Comparison of ENCODE assay signal across 15 cellular contexts in genomic region chr15:38190501-38190900, GRCh38.
A peak's percentile ranks its signal among the peaks of the same experiment; 100 is the strongest.
DNase-seq lines count a peak whose midpoint lies in the region; ATAC-seq, FAIRE-seq and TF ChIP-seq lines count a peak whose summit lies in the region.
"Had no signal": no experiment of that assay in that cellular context is flagged by ENCODE, and none has a peak within 500 bp of the region (broad histone marks: within the 10 kb centered on the region; RNA-seq: fewer than 3 reads in every experiment).

No MANE protein-coding gene starts in this region.

- H2AFZ ChIP-seq in mammary epithelial cell (ENCODE audit: low read depth, low read length) = no peak overlapping the region

- CTCF ChIA-PET in MCF 10A (lab: Yijun Ruan, JAX) = no interaction called here
- CTCF ChIA-PET in mammary epithelial cell (lab: Charles Lee; ENCODE audit: low non-redundant PET) = no interaction called here

- no peaks in the 10 kb centered on the region for H3K4me1 ChIP-seq in mammary epithelial cell (ENCODE audit: insufficient read depth, low read length)
- no peaks in the 10 kb centered on the region for H3K4me1 ChIP-seq in small intestine (ENCODE audit: control insufficient read depth in 2 of 2, insufficient read depth in 1 of 2, low read depth in 1 of 2, low read length in 1 of 2)

- no peak overlapping the region for H3K27ac Mint-ChIP-seq in MCF 10A (ENCODE audit: low read depth, unreplicated experiment)
- H3K27ac Mint-ChIP-seq: GM23338; T-helper 2 cell treated with Interferon-gamma antibody and Interleukin-4, amounts not matched to agents 5 μg/mL and 100 μg/mL, for 36 hours had no signal

- no peak for TF ChIP-seq CTCF in MCF 10A (IDR thresholded peaks at IDR 0.05; ENCODE audit: unreplicated experiment)
- TF ChIP-seq CTCF in mammary epithelial cell (conservative IDR thresholded peaks at IDR 0.05 in 1 of 2, IDR thresholded peaks at IDR 0.05 in 1 of 2; ENCODE audit: extremely low read depth in 1 of 2, insufficient read depth in 1 of 2, low read depth in 1 of 2, low read length in 2 of 2) = no peak

- H3K36me3 Mint-ChIP-seq in MCF 10A (ENCODE audit: insufficient read depth, unreplicated experiment) = no peaks in the 10 kb centered on the region

- H3K4me2 ChIP-seq in mammary epithelial cell (ENCODE audit: insufficient read depth, low read depth, low read length) = no peak overlapping the region
- H3K4me2 ChIP-seq: GM23338 had no signal

- no peaks in the 10 kb centered on the region for H3K4me1 Mint-ChIP-seq in MCF 10A (ENCODE audit: insufficient read depth, unreplicated experiment)

- DNase-seq in MCF 10A (ENCODE audit: unreplicated experiment) = peak; percentile 8
- DNase-seq in mammary epithelial cell = no peak
- DNase-seq in NCI-H69 (lab: John Stamatoyannopoulos, UW) = peak; percentile 31
- DNase-seq in SHP77 treated with DMSO at 0.1 percent for 48 hours (lab: John Stamatoyannopoulos, UW) = peak; percentile 71
- peak; percentile 40 for DNase-seq in urothelium cell line (ENCODE audit: low spot score)
- DNase-seq in small intestine = no peak
- no peak for DNase-seq in LoVo (ENCODE audit: low spot score)
- DNase-seq: NCI-H1048, NCI-H1436 treated with DMSO at 0.1 percent for 48 hours, NCI-H748 treated with DMSO at 0.1 percent for 48 hours had no signal

- no peaks in the 10 kb centered on the region for H4K20me1 ChIP-seq in mammary epithelial cell (ENCODE audit: insufficient read depth, low read length)

- intact Hi-C loops in MCF 10A (cut with micrococcal nuclease) (no loop called here), mammary epithelial cell (cut with micrococcal nuclease) (no loop called here)

- in situ Hi-C loops in mammary epithelial cell (cut with MboI; ENCODE audit: low sequenced_read_pairs in 2 of 2) = no loop called here

- H3K9ac ChIP-seq in mammary epithelial cell (ENCODE audit: insufficient read depth, low read length) = no peak overlapping the region

- H3K27me3 Mint-ChIP-seq in MCF 10A (ENCODE audit: insufficient read depth, unreplicated experiment) = no peaks in the 10 kb centered on the region

- FAIRE-seq in urothelium cell line (lab: Jason Lieb, UNC) (peak; percentile 46), small intestine (lab: Jason Lieb, UNC) (no peak)

- no peak for ATAC-seq in GM21717 (IDR thresholded peaks at IDR 0.05; ENCODE audit: unreplicated experiment)
- ATAC-seq: GM23338 had no signal

- 94% methylated on average over 10 of the region's 10 CpGs for WGBS in mammary epithelial cell (ENCODE audit: low coverage, missing lambda C conversion rate)
- 83 to 89% (median 84%) methylated on average over 10 of the region's 10 CpGs for WGBS in small intestine, 3 donors

- dilution Hi-C loops in mammary epithelial cell (cut with HindIII; ENCODE audit: low sequenced_read_pairs) = no loop called here

- no peaks in the 10 kb centered on the region for H3K36me3 ChIP-seq in mammary epithelial cell (ENCODE audit: insufficient read depth, low read length)
- no peaks in the 10 kb centered on the region for H3K36me3 ChIP-seq in small intestine (ENCODE audit: control insufficient read depth in 2 of 2, insufficient read depth in 2 of 2, low read length in 2 of 2)

- no peaks in the 10 kb centered on the region for H3K9me3 Mint-ChIP-seq in MCF 10A (ENCODE audit: unreplicated experiment)
- H3K9me3 Mint-ChIP-seq: GM23338; T-helper 2 cell treated with Interferon-gamma antibody and Interleukin-4, amounts not matched to agents 5 μg/mL and 100 μg/mL, for 36 hours had no signal

- POLR2A ChIA-PET in MCF 10A (lab: Yijun Ruan, JAX) = no interaction called here

- H3K4me3 Mint-ChIP-seq in MCF 10A (ENCODE audit: unreplicated experiment) = no peak overlapping the region
- H3K4me3 Mint-ChIP-seq: GM23338; T-helper 2 cell treated with Interferon-gamma antibody and Interleukin-4, amounts not matched to agents 5 μg/mL and 100 μg/mL, for 36 hours had no signal

- H3K27me3 ChIP-seq in mammary epithelial cell (ENCODE audit: insufficient read depth, low read length) = peaks cover 5% of the 10 kb centered on the region
- no peaks in the 10 kb centered on the region for H3K27me3 ChIP-seq in small intestine (ENCODE audit: control insufficient read depth in 2 of 2, insufficient read depth in 2 of 2, low read length in 2 of 2)

- H3K4me3 ChIP-seq in mammary epithelial cell (replicated peaks in 1 of 3; ENCODE audit: insufficient read depth in 1 of 3, low read depth in 2 of 3, low read length in 3 of 3) = no peak overlapping the region
- no peak overlapping the region for H3K4me3 ChIP-seq in small intestine (ENCODE audit: low read depth in 1 of 2, low read length in 2 of 2)
- H3K4me3 ChIP-seq: GM23338 had no signal

- H3K27ac ChIP-seq in mammary epithelial cell (ENCODE audit: insufficient read depth, low read depth, low read length) (no peak overlapping the region), small intestine (ENCODE audit: low read depth in 1 of 2, low read length in 1 of 2) (no peak overlapping the region)
- H3K27ac ChIP-seq: C4-2B, HL-60 had no signal

- BruUV-seq in MCF 10A (replicated peaks; lab: Mats Ljungman, UMichigan) (no TSS peak), mammary epithelial cell (replicated peaks; lab: Mats Ljungman, UMichigan) (no TSS peak)

- H3K9me3 ChIP-seq in mammary epithelial cell (replicated peaks; ENCODE audit: insufficient read depth, low read length) (no peaks in the 10 kb centered on the region), small intestine (ENCODE audit: control insufficient read depth, low read depth) (no peaks in the 10 kb centered on the region)

- H3K79me2 ChIP-seq in mammary epithelial cell (ENCODE audit: insufficient read depth, low read length) = no peaks in the 10 kb centered on the region

Comparison
In these comparisons a context has a peak if more than half of its experiments do, and no peak if none do; other contexts are left out.
1. DNase-seq: peak in MCF 10A (single experiment), NCI-H69 (single experiment), SHP77 treated with DMSO at 0.1 percent for 48 hours (single experiment) and urothelium cell line (single experiment); none in mammary epithelial cell (single experiment), small intestine (single experiment) and LoVo (single experiment).